Comparison of ENCODE assay signal across 1 cellular context in the genomic region with DNA sequence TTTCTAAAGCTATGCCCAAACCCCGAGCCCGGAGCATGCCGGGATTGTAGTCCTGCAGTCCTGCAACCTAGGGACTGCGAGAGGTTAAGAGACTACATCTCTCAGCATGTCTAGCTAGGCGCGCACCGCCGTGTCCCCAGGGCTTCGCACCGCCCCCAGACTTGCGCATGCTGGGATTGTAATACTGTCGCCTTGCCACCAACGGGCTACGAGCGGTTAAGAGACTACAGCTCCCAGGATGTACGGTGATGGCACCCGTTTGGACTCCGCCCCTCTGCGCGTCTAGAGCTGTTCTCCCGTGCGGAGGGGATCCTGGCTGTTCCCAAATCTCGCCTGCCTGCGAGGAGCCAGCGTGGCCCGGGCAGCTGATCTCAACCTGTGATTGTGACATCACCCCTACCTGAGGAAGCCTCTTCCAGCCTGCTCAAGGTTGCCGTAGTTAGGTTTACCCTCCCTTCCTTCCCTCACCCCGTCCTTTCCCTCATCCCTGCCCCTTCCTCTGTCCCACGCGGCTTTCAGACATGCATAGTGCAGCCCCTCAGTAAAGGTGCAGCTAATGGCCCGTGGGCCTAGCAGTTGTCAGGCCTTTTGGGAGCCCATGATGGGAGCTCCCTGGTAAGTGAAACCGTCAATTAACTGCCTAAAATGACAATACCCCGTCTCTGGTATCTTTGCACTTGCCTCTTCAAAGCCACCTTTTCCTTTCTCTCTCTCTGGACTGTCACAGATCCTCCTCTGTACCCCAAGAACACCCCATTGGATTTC.
TF ChIP-seq lines count a peak whose summit lies in the region.

No MANE protein-coding gene starts in this region.

TF ChIP-seq in K562, 482 proteins besides CTCF, POLR2A, EP300 and RAD21 (continued from another document and continues in another):
- no peak for TF ChIP-seq PTRF (tag; IDR thresholded peaks at IDR 0.05)
- no peak; the same call in 1 of the 2 replicates for TF ChIP-seq EGR1 (conservative IDR thresholded peaks at IDR 0.05)
- TF ChIP-seq, protein P1, sequence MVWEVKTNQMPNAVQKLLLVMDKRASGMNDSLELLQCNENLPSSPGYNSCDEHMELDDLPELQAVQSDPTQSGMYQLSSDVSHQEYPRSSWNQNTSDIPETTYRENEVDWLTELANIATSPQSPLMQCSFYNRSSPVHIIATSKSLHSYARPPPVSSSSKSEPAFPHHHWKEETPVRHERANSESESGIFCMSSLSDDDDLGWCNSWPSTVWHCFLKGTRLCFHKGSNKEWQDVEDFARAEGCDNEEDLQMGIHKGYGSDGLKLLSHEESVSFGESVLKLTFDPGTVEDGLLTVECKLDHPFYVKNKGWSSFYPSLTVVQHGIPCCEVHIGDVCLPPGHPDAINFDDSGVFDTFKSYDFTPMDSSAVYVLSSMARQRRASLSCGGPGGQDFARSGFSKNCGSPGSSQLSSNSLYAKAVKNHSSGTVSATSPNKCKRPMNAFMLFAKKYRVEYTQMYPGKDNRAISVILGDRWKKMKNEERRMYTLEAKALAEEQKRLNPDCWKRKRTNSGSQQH (CRISPR knock-in tag; IDR thresholded peaks at IDR 0.05) = no peak
- no peak for TF ChIP-seq PTBP1 (IDR thresholded peaks at IDR 0.05; ENCODE audit: low read depth, low read length)
- TF ChIP-seq, protein P2, sequence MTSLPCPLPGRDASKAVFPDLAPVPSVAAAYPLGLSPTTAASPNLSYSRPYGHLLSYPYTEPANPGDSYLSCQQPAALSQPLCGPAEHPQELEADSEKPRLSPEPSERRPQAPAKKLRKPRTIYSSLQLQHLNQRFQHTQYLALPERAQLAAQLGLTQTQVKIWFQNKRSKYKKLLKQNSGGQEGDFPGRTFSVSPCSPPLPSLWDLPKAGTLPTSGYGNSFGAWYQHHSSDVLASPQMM (CRISPR knock-in tag; IDR thresholded peaks at IDR 0.05) = no peak
- TF ChIP-seq, protein P3, sequence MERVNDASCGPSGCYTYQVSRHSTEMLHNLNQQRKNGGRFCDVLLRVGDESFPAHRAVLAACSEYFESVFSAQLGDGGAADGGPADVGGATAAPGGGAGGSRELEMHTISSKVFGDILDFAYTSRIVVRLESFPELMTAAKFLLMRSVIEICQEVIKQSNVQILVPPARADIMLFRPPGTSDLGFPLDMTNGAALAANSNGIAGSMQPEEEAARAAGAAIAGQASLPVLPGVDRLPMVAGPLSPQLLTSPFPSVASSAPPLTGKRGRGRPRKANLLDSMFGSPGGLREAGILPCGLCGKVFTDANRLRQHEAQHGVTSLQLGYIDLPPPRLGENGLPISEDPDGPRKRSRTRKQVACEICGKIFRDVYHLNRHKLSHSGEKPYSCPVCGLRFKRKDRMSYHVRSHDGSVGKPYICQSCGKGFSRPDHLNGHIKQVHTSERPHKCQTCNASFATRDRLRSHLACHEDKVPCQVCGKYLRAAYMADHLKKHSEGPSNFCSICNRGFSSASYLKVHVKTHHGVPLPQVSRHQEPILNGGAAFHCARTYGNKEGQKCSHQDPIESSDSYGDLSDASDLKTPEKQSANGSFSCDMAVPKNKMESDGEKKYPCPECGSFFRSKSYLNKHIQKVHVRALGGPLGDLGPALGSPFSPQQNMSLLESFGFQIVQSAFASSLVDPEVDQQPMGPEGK (CRISPR knock-in tag; IDR thresholded peaks at IDR 0.05; ENCODE audit: borderline replicate concordance) = no peak
- TF ChIP-seq HNRNPLL (IDR thresholded peaks at IDR 0.05; ENCODE audit: low read depth, low read length, poor library complexity, severe bottlenecking) = peak; percentile 42
- no peak for TF ChIP-seq JUND (IDR thresholded peaks at IDR 0.05; ENCODE audit: borderline replicate concordance, low read depth, low read length)
- no peak for TF ChIP-seq JUND (tag; IDR thresholded peaks at IDR 0.05; ENCODE audit: borderline replicate concordance, low read depth, low read length)
- no peak for TF ChIP-seq ZBTB34 (CRISPR knock-in tag; IDR thresholded peaks at IDR 0.05)
- no peak for TF ChIP-seq E2F8 (IDR thresholded peaks at IDR 0.05; ENCODE audit: low read depth, partially characterized antibody)
- TF ChIP-seq ZNF121 (CRISPR knock-in tag; conservative IDR thresholded peaks at IDR 0.05) = no peak
- peak; percentile 30; the same call in 1 of the 2 replicates for TF ChIP-seq MAX (CRISPR knock-in tag; IDR thresholded peaks at IDR 0.05)
- TF ChIP-seq HDAC6 (IDR thresholded peaks at IDR 0.05; ENCODE audit: low read depth, low read length) = no peak
- no peak for TF ChIP-seq PCBP1 (IDR thresholded peaks at IDR 0.05; ENCODE audit: low read depth, low read length, poor library complexity, severe bottlenecking)
- TF ChIP-seq NCOR1 (IDR thresholded peaks at IDR 0.05) = no peak
- TF ChIP-seq E2F4 (CRISPR knock-in tag; IDR thresholded peaks at IDR 0.05; ENCODE audit: low read depth) = no peak
- TF ChIP-seq XRCC4 (IDR thresholded peaks at IDR 0.05; ENCODE audit: extremely low read depth, insufficient read depth, insufficient read length) = no peak
- no peak for TF ChIP-seq ZNF197 (CRISPR knock-in tag; IDR thresholded peaks at IDR 0.05; ENCODE audit: low read depth)
- no peak for TF ChIP-seq ZFP36 (IDR thresholded peaks at IDR 0.05; ENCODE audit: low read depth, low read length, partially characterized antibody)
- TF ChIP-seq CXXC5 (CRISPR knock-in tag; IDR thresholded peaks at IDR 0.05) = 0 out of 2 replicates have a peak, but pooled peaks have one; percentile 44
- no peak for TF ChIP-seq ZBTB33 (CRISPR knock-in tag; IDR thresholded peaks at IDR 0.05)
- TF ChIP-seq ZNF24 (IDR thresholded peaks at IDR 0.05) = no peak
- no peak for TF ChIP-seq MCM5 (IDR thresholded peaks at IDR 0.05; ENCODE audit: low read depth)
- TF ChIP-seq CSDE1 (IDR thresholded peaks at IDR 0.05) = no peak
- TF ChIP-seq SETDB1 (IDR thresholded peaks at IDR 0.05; ENCODE audit: low read length) = no peak
- no peak for TF ChIP-seq HMGXB4 (CRISPR knock-in tag; IDR thresholded peaks at IDR 0.05)
- TF ChIP-seq TAF15 (IDR thresholded peaks at IDR 0.05; ENCODE audit: low read depth, low read length) = no peak
- no peak for TF ChIP-seq ZKSCAN8 (CRISPR knock-in tag; IDR thresholded peaks at IDR 0.05)
- no peak for TF ChIP-seq EWSR1 (IDR thresholded peaks at IDR 0.05; ENCODE audit: borderline replicate concordance, low read depth, partially characterized antibody)
- TF ChIP-seq ZC3H4 (CRISPR knock-in tag; IDR thresholded peaks at IDR 0.05; ENCODE audit: borderline replicate concordance) = no peak
- no peak for TF ChIP-seq TCF15 (CRISPR knock-in tag; IDR thresholded peaks at IDR 0.05)
- no peak for TF ChIP-seq ZNF354B (CRISPR knock-in tag; IDR thresholded peaks at IDR 0.05)
- 0 out of 2 replicates have a peak, but pooled peaks have one; percentile 49 for TF ChIP-seq MBD2 (IDR thresholded peaks at IDR 0.05; ENCODE audit: borderline replicate concordance, low read depth)
- no peak for TF ChIP-seq E2F1 (CRISPR knock-in tag; IDR thresholded peaks at IDR 0.05)
- TF ChIP-seq SRSF7 (optimal IDR thresholded peaks at IDR 0.05; ENCODE audit: low read depth, low read length) = no peak
- TF ChIP-seq SIX5 (IDR thresholded peaks at IDR 0.05; ENCODE audit: borderline replicate concordance in 1 of 2, insufficient read depth in 1 of 2, low read depth in 1 of 2, low read length in 2 of 2) = peak in 1 of 2 experiments; percentile 25; a peak in 2 of 4 replicates
- TF ChIP-seq ZNF445 (CRISPR knock-in tag; IDR thresholded peaks at IDR 0.05; ENCODE audit: low read depth) = no peak
- TF ChIP-seq CBFA2T2 (conservative IDR thresholded peaks at IDR 0.05) = no peak
- peak; percentile 64; the same call in 1 of the 2 replicates for TF ChIP-seq PHF8 (IDR thresholded peaks at IDR 0.05; ENCODE audit: borderline replicate concordance, low read length)
- TF ChIP-seq ELF1 (tag; IDR thresholded peaks at IDR 0.05) = no peak
- TF ChIP-seq TFAP4 (CRISPR knock-in tag; IDR thresholded peaks at IDR 0.05; ENCODE audit: borderline replicate concordance) = no peak
- TF ChIP-seq TAF9B (IDR thresholded peaks at IDR 0.05; ENCODE audit: partially characterized antibody) = no peak
